1 cellular context compared by ENCODE assay signal in genomic region chr14:100372357-100373048, GRCh38.
TF ChIP-seq lines count a peak whose summit lies in the region.

No MANE protein-coding gene starts in this region.

TF ChIP-seq in IMR-90, 13 proteins besides CTCF, POLR2A, EP300 and RAD21:
- TF ChIP-seq BHLHE40 (IDR thresholded peaks at IDR 0.05; ENCODE audit: low read depth, low read length): no peak
- TF ChIP-seq RFX5 (IDR thresholded peaks at IDR 0.05; ENCODE audit: low read depth, low read length): no peak
- TF ChIP-seq CHD1 (IDR thresholded peaks at IDR 0.05; ENCODE audit: low read depth, low read length): no peak
- no peak for TF ChIP-seq CEBPB (IDR thresholded peaks at IDR 0.05; ENCODE audit: low read depth, low read length)
- no peak for TF ChIP-seq NFE2L2 (IDR thresholded peaks at IDR 0.05; ENCODE audit: low read depth, low read length)
- TF ChIP-seq, protein P1, sequence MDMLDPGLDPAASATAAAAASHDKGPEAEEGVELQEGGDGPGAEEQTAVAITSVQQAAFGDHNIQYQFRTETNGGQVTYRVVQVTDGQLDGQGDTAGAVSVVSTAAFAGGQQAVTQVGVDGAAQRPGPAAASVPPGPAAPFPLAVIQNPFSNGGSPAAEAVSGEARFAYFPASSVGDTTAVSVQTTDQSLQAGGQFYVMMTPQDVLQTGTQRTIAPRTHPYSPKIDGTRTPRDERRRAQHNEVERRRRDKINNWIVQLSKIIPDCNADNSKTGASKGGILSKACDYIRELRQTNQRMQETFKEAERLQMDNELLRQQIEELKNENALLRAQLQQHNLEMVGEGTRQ (IDR thresholded peaks at IDR 0.05; ENCODE audit: low read depth, low read length): no peak
- TF ChIP-seq, protein P2, sequence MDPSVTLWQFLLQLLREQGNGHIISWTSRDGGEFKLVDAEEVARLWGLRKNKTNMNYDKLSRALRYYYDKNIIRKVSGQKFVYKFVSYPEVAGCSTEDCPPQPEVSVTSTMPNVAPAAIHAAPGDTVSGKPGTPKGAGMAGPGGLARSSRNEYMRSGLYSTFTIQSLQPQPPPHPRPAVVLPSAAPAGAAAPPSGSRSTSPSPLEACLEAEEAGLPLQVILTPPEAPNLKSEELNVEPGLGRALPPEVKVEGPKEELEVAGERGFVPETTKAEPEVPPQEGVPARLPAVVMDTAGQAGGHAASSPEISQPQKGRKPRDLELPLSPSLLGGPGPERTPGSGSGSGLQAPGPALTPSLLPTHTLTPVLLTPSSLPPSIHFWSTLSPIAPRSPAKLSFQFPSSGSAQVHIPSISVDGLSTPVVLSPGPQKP (IDR thresholded peaks at IDR 0.05; ENCODE audit: borderline replicate concordance, low read depth, low read length): no peak
- no peak for TF ChIP-seq FOS (IDR thresholded peaks at IDR 0.05; ENCODE audit: low read depth, low read length)
- no peak for TF ChIP-seq MAFK (IDR thresholded peaks at IDR 0.05; ENCODE audit: low read depth, low read length)
- TF ChIP-seq MXI1 (IDR thresholded peaks at IDR 0.05; ENCODE audit: borderline replicate concordance, low read depth, low read length): no peak
- TF ChIP-seq RCOR1 (IDR thresholded peaks at IDR 0.05; ENCODE audit: insufficient replicate concordance, low read length): no peak
- TF ChIP-seq MAZ (IDR thresholded peaks at IDR 0.05; ENCODE audit: borderline replicate concordance, low read depth, low read length): no peak
- no peak for TF ChIP-seq SMC3 (IDR thresholded peaks at IDR 0.05; ENCODE audit: low read depth, low read length)
